ENCODE assay signal across 1 cellular context in the genomic region with DNA sequence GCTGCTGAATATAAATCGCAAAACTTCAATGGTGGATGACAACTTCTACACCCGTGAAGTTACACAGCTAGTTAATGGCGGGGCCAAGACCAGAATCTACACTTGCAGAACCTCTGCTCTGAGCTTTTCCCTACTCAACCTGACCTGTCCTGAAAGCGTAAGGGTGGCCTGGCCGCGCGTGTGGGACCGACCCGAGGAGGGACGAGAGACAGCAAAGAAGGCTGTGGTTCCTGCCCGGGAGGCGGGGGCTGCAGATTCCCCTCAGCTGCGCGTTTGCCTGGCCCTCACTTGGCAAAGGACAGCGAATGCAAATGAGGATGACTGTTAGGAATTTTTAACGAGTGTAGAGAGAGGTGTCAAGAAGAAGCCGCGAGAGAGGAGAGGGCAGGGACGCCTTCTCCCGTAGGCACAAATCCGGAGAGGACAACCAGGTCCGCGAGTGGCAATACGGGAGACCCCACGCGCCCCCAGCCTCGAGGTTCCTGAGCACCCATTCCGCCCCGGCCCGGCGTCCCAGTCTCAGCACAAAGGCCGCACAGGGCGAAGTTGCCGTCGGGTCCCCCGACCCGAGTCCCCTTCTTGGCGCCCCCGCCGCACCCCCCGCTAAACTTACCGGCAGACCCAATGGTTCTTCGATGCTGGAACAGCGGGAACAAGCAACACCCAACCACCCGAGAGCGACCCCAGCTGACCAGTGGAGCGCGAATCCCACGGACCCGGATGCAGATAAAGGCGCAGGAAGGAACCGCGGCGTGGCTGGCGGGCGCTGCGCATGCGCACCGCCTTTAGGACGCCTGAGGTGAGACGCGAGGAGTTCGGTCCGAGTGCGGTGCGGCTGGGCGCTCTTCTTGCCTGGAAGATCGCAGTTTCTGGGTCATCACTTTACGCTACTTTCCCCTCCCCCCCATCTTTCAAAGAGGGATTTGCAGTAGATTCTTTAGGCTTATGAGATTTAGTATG.
A peak's percentile ranks its signal among the peaks of the same experiment; 100 is the strongest.
TF ChIP-seq lines count a peak whose summit lies in the region.

Gene GNPDA2 (minus strand): TSS at position 696 of the 960 bp plus-strand sequence. CDS start 4,349 bp downstream, outside the sequence.

TF ChIP-seq in HepG2, 621 proteins besides CTCF, POLR2A, EP300 and RAD21 (continued from another document):
- TF ChIP-seq, protein P1, sequence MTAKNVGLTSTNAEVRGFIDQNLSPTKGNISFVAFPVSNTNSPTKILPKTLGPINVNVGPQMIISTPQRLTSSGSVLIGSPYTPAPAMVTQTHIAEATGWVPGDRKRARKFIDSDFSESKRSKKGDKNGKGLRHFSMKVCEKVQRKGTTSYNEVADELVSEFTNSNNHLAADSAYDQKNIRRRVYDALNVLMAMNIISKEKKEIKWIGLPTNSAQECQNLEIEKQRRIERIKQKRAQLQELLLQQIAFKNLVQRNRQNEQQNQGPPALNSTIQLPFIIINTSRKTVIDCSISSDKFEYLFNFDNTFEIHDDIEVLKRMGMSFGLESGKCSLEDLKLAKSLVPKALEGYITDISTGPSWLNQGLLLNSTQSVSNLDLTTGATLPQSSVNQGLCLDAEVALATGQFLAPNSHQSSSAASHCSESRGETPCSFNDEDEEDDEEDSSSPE (CRISPR knock-in tag; IDR thresholded peaks at IDR 0.05) = peak; percentile 87
- TF ChIP-seq, protein P2, sequence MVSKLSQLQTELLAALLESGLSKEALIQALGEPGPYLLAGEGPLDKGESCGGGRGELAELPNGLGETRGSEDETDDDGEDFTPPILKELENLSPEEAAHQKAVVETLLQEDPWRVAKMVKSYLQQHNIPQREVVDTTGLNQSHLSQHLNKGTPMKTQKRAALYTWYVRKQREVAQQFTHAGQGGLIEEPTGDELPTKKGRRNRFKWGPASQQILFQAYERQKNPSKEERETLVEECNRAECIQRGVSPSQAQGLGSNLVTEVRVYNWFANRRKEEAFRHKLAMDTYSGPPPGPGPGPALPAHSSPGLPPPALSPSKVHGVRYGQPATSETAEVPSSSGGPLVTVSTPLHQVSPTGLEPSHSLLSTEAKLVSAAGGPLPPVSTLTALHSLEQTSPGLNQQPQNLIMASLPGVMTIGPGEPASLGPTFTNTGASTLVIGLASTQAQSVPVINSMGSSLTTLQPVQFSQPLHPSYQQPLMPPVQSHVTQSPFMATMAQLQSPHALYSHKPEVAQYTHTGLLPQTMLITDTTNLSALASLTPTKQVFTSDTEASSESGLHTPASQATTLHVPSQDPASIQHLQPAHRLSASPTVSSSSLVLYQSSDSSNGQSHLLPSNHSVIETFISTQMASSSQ (IDR thresholded peaks at IDR 0.05; ENCODE audit: low read depth) = no peak
- TF ChIP-seq, protein P2 (CRISPR knock-in tag; IDR thresholded peaks at IDR 0.05; ENCODE audit: borderline replicate concordance) = no peak
- peak; percentile 32; the same call in 1 of the 2 replicates for TF ChIP-seq ESRRA (CRISPR knock-in tag; IDR thresholded peaks at IDR 0.05; ENCODE audit: low read depth)
- peak; percentile 77; the same call in 1 of the 2 replicates for TF ChIP-seq ZNF276 (CRISPR knock-in tag; IDR thresholded peaks at IDR 0.05; ENCODE audit: low read depth)
- peak; percentile 84; the same call in 1 of the 2 replicates for TF ChIP-seq ZNF446 (CRISPR knock-in tag; IDR thresholded peaks at IDR 0.05)
- no peak for TF ChIP-seq ZFP62 (CRISPR knock-in tag; IDR thresholded peaks at IDR 0.05)
- 0 out of 2 replicates have a peak, but pooled peaks have one; percentile 50 for TF ChIP-seq ARNT2 (CRISPR knock-in tag; IDR thresholded peaks at IDR 0.05; ENCODE audit: low read depth)
- TF ChIP-seq SMARCC2 (IDR thresholded peaks at IDR 0.05) = no peak
- peak; percentile 71 for TF ChIP-seq HOXA3 (CRISPR knock-in tag; IDR thresholded peaks at IDR 0.05)
- no peak for TF ChIP-seq SYNCRIP (IDR thresholded peaks at IDR 0.05; ENCODE audit: insufficient read depth, low read depth, low read length)
- TF ChIP-seq MTA3 (CRISPR knock-in tag; IDR thresholded peaks at IDR 0.05) = no peak
- peak; percentile 21; the same call in 1 of the 2 replicates for TF ChIP-seq THAP7 (CRISPR knock-in tag; IDR thresholded peaks at IDR 0.05)
- TF ChIP-seq ZNF33B (CRISPR knock-in tag; IDR thresholded peaks at IDR 0.05) = peak; percentile 82; the same call in 1 of the 2 replicates
- 0 out of 2 replicates have a peak, but pooled peaks have one; percentile 47 for TF ChIP-seq ZNF557 (CRISPR knock-in tag; IDR thresholded peaks at IDR 0.05)
- peak; percentile 9; the same call in 1 of the 2 replicates for TF ChIP-seq CREB1 (IDR thresholded peaks at IDR 0.05)
- peak; percentile 21; the same call in 1 of the 2 replicates for TF ChIP-seq CREB1 (CRISPR knock-in tag; IDR thresholded peaks at IDR 0.05)
- TF ChIP-seq, protein P3, sequence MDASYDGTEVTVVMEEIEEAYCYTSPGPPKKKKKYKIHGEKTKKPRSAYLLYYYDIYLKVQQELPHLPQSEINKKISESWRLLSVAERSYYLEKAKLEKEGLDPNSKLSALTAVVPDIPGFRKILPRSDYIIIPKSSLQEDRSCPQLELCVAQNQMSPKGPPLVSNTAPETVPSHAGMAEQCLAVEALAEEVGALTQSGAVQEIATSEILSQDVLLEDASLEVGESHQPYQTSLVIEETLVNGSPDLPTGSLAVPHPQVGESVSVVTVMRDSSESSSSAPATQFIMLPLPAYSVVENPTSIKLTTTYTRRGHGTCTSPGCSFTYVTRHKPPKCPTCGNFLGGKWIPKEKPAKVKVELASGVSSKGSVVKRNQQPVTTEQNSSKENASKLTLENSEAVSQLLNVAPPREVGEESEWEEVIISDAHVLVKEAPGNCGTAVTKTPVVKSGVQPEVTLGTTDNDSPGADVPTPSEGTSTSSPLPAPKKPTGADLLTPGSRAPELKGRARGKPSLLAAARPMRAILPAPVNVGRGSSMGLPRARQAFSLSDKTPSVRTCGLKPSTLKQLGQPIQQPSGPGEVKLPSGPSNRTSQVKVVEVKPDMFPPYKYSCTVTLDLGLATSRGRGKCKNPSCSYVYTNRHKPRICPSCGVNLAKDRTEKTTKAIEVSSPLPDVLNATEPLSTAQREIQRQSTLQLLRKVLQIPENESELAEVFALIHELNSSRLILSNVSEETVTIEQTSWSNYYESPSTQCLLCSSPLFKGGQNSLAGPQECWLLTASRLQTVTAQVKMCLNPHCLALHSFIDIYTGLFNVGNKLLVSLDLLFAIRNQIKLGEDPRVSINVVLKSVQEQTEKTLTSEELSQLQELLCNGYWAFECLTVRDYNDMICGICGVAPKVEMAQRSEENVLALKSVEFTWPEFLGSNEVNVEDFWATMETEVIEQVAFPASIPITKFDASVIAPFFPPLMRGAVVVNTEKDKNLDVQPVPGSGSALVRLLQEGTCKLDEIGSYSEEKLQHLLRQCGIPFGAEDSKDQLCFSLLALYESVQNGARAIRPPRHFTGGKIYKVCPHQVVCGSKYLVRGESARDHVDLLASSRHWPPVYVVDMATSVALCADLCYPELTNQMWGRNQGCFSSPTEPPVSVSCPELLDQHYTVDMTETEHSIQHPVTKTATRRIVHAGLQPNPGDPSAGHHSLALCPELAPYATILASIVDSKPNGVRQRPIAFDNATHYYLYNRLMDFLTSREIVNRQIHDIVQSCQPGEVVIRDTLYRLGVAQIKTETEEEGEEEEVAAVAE (CRISPR knock-in tag; IDR thresholded peaks at IDR 0.05; ENCODE audit: borderline replicate concordance) = peak; percentile 73; the same call in 1 of the 2 replicates
- TF ChIP-seq, protein P4, sequence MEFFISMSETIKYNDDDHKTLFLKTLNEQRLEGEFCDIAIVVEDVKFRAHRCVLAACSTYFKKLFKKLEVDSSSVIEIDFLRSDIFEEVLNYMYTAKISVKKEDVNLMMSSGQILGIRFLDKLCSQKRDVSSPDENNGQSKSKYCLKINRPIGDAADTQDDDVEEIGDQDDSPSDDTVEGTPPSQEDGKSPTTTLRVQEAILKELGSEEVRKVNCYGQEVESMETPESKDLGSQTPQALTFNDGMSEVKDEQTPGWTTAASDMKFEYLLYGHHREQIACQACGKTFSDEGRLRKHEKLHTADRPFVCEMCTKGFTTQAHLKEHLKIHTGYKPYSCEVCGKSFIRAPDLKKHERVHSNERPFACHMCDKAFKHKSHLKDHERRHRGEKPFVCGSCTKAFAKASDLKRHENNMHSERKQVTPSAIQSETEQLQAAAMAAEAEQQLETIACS (CRISPR knock-in tag; IDR thresholded peaks at IDR 0.05) = 0 out of 2 replicates have a peak, but pooled peaks have one; percentile 48
- peak; percentile 69; the same call in 1 of the 2 replicates for TF ChIP-seq ZNF570 (CRISPR knock-in tag; IDR thresholded peaks at IDR 0.05; ENCODE audit: borderline replicate concordance)
- TF ChIP-seq ZNF574 (CRISPR knock-in tag; IDR thresholded peaks at IDR 0.05) = peak; percentile 75
- TF ChIP-seq MYPOP (CRISPR knock-in tag; IDR thresholded peaks at IDR 0.05) = peak; percentile 75
- peak; percentile 80 for TF ChIP-seq DZIP1 (CRISPR knock-in tag; IDR thresholded peaks at IDR 0.05)
- TF ChIP-seq ZNF468 (CRISPR knock-in tag; IDR thresholded peaks at IDR 0.05) = no peak
